7 cellular contexts compared by ENCODE assay signal in genomic region chr16:31956221-31956620, GRCh38.
DNase-seq lines count a peak whose midpoint lies in the region; ATAC-seq and TF ChIP-seq lines count a peak whose summit lies in the region.
"Not testable (repeated sequence)": the region's sequence is repeated elsewhere in the genome, so short reads cannot be mapped to it uniquely, and the experiment has no call there.

No MANE protein-coding gene starts in this region.

- H3K4me3 Mint-ChIP-seq in activated CD8-positive, alpha-beta memory T cell treated with anti-CD3 and anti-CD28 coated beads, Interleukin-2, amount 10 ng/mL, durations not matched to agents 7 days and 5 days; naive thymus-derived CD8-positive, alpha-beta T cell: not testable (repeated sequence)

- H3K4me3 ChIP-seq in HCT116 (replicated peaks in 1 of 2; ENCODE audit: low read depth in 1 of 2, low read length in 2 of 2); OCI-LY7 (ENCODE audit: low read depth, low read length, poor library complexity, severe bottlenecking): not testable (repeated sequence)

- not testable (repeated sequence) for H3K9me3 Mint-ChIP-seq in activated CD8-positive, alpha-beta memory T cell treated with anti-CD3 and anti-CD28 coated beads, Interleukin-2, amount 10 ng/mL, durations not matched to agents 7 days and 5 days (ENCODE audit: low read depth); naive thymus-derived CD8-positive, alpha-beta T cell

- H3K79me2 ChIP-seq in HCT116 (ENCODE audit: insufficient read depth, low read length); OCI-LY7 (ENCODE audit: insufficient read depth, low read depth, low read length): not testable (repeated sequence)

- H3K36me3 Mint-ChIP-seq in activated CD8-positive, alpha-beta memory T cell treated with anti-CD3 and anti-CD28 coated beads, Interleukin-2, amount 10 ng/mL, durations not matched to agents 7 days and 5 days; naive thymus-derived CD8-positive, alpha-beta T cell: not testable (repeated sequence)

- H3K27me3 ChIP-seq in HCT116 (ENCODE audit: insufficient read depth, low read length) = not testable (repeated sequence)

- not testable (repeated sequence) for BruUV-seq in HCT116 (replicated peaks; lab: Mats Ljungman, UMichigan); OCI-LY7 (replicated peaks; lab: Mats Ljungman, UMichigan)

- H3K4me1 ChIP-seq in HCT116 (ENCODE audit: control insufficient read depth in 1 of 2, insufficient read depth in 2 of 2, low read length in 2 of 2); OCI-LY7 (ENCODE audit: insufficient read depth, low read length, poor library complexity, severe bottlenecking): not testable (repeated sequence)

- not testable (repeated sequence) for H3K36me3 ChIP-seq in HCT116 (ENCODE audit: control insufficient read depth in 1 of 2, insufficient read depth in 2 of 2, low read length in 2 of 2); OCI-LY7 (ENCODE audit: insufficient read depth, low read length)

- intact Hi-C loops in HCT116 (cut with micrococcal nuclease); OCI-LY7 (cut with micrococcal nuclease; ENCODE audit: unreplicated experiment): not testable (repeated sequence)

- not testable (repeated sequence) for H3K9ac ChIP-seq in HCT116 (ENCODE audit: low read length)

- DNase-seq in DMS 273 (lab: John Stamatoyannopoulos, UW; ENCODE audit: unreplicated experiment) (peak; percentile 6), OCI-LY7 (ENCODE audit: low spot score) (peak; percentile 33), T-helper 2 cell (peak in 3 of 5 experiments; percentile 5 to 40 (median 30))
- not testable (repeated sequence) for DNase-seq in HCT116 (ENCODE audit: low read depth, low spot score)
- peak; percentile 41 for DNase-seq in activated CD8-positive, alpha-beta memory T cell treated with anti-CD3 and anti-CD28 coated beads, Interleukin-2, amount 10 ng/mL, durations not matched to agents 7 days and 5 days
- DNase-seq in central memory CD4-positive, alpha-beta T cell = peak; percentile 18
- DNase-seq in naive thymus-derived CD8-positive, alpha-beta T cell = peak in 7 of 10 donors; percentile 8 to 48 (median 30)

- RAD21 ChIA-PET in HCT116 (lab: Charles Lee; ENCODE audit: low non-redundant PET in 1 of 2, low total read pairs in 2 of 2, uncharacterized antibody in 2 of 2, unreplicated experiment in 2 of 2) = not testable (repeated sequence)

- not testable (repeated sequence) for H4K20me1 ChIP-seq in HCT116 (ENCODE audit: insufficient read depth); OCI-LY7 (ENCODE audit: insufficient read depth, low read length)

- CTCF ChIA-PET in HCT116 (lab: Charles Lee); OCI-LY7 (lab: Charles Lee; ENCODE audit: unreplicated experiment); activated CD8-positive, alpha-beta memory T cell treated with anti-CD3 and anti-CD28 coated beads, Interleukin-2, amount 10 ng/mL, durations not matched to agents 7 days and 5 days (lab: Charles Lee): not testable (repeated sequence)

- not testable (repeated sequence) for TF ChIP-seq RAD21 in HCT116 (IDR thresholded peaks at IDR 0.05; ENCODE audit: low read depth)

- H3K27ac ChIP-seq in HCT116 (ENCODE audit: low read depth, low read length); OCI-LY7 (ENCODE audit: low read depth, low read length, poor library complexity, severe bottlenecking): not testable (repeated sequence)

- TF ChIP-seq CTCF in HCT116 (IDR thresholded peaks at IDR 0.05 in 2 of 3, conservative IDR thresholded peaks at IDR 0.05 in 1 of 3; ENCODE audit: borderline replicate concordance in 1 of 3, insufficient read depth in 1 of 3, low read depth in 2 of 3, low read length in 2 of 3) = peak in 2 of 3 experiments; percentile 18 to 56; a peak in 3 of 6 replicates
- peak; percentile 64 for TF ChIP-seq CTCF in OCI-LY7 (conservative IDR thresholded peaks at IDR 0.05; ENCODE audit: low read length)

- TF ChIP-seq POLR2A in HCT116 (IDR thresholded peaks at IDR 0.05; ENCODE audit: borderline replicate concordance, extremely low read depth, insufficient read depth, insufficient read length) = not testable (repeated sequence)

- not testable (repeated sequence) for H3K4me2 ChIP-seq in HCT116 (ENCODE audit: low read length); OCI-LY7 (ENCODE audit: low read length)

- not testable (repeated sequence) for H3K27me3 Mint-ChIP-seq in activated CD8-positive, alpha-beta memory T cell treated with anti-CD3 and anti-CD28 coated beads, Interleukin-2, amount 10 ng/mL, durations not matched to agents 7 days and 5 days
- H3K27me3 Mint-ChIP-seq in naive thymus-derived CD8-positive, alpha-beta T cell = peaks cover 2 to 13% (median 9%) of the 10 kb centered on the region in 5 donors

- H3K9me2 ChIP-seq in HCT116 (ENCODE audit: insufficient read depth); OCI-LY7 (ENCODE audit: insufficient read depth, low read length): not testable (repeated sequence)

- not testable (repeated sequence) for H3K9me3 ChIP-seq in HCT116 (ENCODE audit: control insufficient read depth in 1 of 2, insufficient read depth in 1 of 2, low read depth in 1 of 2, low read length in 2 of 2); OCI-LY7 (ENCODE audit: low read length)

- POLR2A ChIA-PET in HCT116 (lab: Charles Lee); OCI-LY7 (lab: Charles Lee); naive thymus-derived CD8-positive, alpha-beta T cell (lab: Charles Lee): not testable (repeated sequence)

- H2AFZ ChIP-seq in HCT116 (ENCODE audit: low read depth, low read length, poor library complexity, severe bottlenecking); OCI-LY7 (ENCODE audit: low read length): not testable (repeated sequence)

- not testable (repeated sequence) for H3K27ac Mint-ChIP-seq in activated CD8-positive, alpha-beta memory T cell treated with anti-CD3 and anti-CD28 coated beads, Interleukin-2, amount 10 ng/mL, durations not matched to agents 7 days and 5 days; naive thymus-derived CD8-positive, alpha-beta T cell

- not testable (repeated sequence) for H3K4me1 Mint-ChIP-seq in activated CD8-positive, alpha-beta memory T cell treated with anti-CD3 and anti-CD28 coated beads, Interleukin-2, amount 10 ng/mL, durations not matched to agents 7 days and 5 days; naive thymus-derived CD8-positive, alpha-beta T cell

- ATAC-seq in HCT116; activated CD8-positive, alpha-beta memory T cell treated with anti-CD3 and anti-CD28 coated beads, Interleukin-2, amount 10 ng/mL, durations not matched to agents 7 days and 5 days: not testable (repeated sequence)
- ATAC-seq in naive thymus-derived CD8-positive, alpha-beta T cell = peak in 1 of 2 donors; percentile 29
